ENCODE assay signal across 8 cellular contexts in the genomic region with DNA sequence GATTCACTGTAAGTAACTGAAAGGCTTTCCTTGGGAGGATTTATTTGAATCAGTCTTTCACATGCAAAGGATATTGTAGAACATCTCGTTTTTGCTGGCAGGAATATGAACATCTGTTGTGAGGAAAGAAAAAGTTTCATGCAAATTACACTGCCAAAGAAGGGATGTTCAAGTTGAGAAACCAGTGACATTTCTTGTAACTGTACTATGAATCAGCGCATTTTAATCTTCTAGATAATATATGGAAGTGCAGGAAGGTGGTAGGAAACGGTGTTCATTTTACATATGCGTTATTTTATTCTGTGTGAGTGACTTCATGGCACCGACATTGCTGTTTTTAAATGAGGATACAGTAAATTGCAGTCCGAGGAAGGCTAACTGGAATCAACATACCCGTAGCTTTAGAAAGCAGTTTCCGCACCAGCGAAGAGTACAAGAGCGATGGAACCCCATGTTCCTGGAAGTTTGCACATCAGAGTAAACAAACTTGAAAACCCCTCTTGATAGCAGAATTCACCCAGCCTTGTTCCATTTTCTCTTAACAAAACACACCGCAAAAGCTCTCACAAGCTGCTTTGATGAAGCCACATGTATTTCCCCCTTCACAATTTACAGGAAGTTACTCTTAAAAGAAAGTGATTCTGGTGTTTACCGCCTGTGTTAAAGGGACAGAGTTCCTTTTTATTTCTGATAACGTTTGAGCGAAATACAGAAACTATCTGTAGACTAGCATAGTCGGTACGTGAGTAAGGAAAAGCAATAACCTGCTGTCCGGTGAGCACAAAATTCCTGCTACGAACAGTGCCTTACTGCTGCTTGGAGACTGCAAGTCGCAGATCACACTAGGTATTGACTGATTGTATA. TPM values are rescaled to one million over a fixed set of nuclear protein-coding genes. Genes with fewer than 3 reads are reported as not detected.
DNase-seq lines count a peak whose midpoint lies in the region; ATAC-seq and TF ChIP-seq lines count a peak whose summit lies in the region.

No MANE protein-coding gene starts in this region.

- H3F3A ChIP-seq in neural progenitor cell (ENCODE audit: low read depth): peaks cover 14% of the 10 kb centered on the region

- DNase-seq in GF-D8 (lab: John Stamatoyannopoulos, UW) (peak; percentile 44), KG1 (lab: John Stamatoyannopoulos, UW) (peak; percentile 49), epithelial cell of prostate (ENCODE audit: low read depth, low spot score) (no peak), neural progenitor cell (ENCODE audit: low spot score) (no peak), kidney glomerular epithelial cell (lab: John Stamatoyannopoulos, UW) (no peak), islet precursor cell (no peak)
- peak; percentile 54 for DNase-seq in activated CD4-positive, alpha-beta T cell treated with anti-CD3 and anti-CD28 coated beads for 48 hours

- no peak overlapping the region for H3K9ac ChIP-seq in neural progenitor cell

- peaks cover 23% of the 10 kb centered on the region for H3K4me1 Mint-ChIP-seq in neural progenitor cell

- H3K27ac ChIP-seq in epithelial cell of prostate (peak overlapping the region; percentile 97), neural progenitor cell (no peak overlapping the region)

- H4K20me1 ChIP-seq in neural progenitor cell (ENCODE audit: low read depth): no peaks in the 10 kb centered on the region

- H3K27me3 ChIP-seq in neural progenitor cell: peaks cover 15% of the 10 kb centered on the region

- peak overlapping the region; percentile 16 for H3K4me3 Mint-ChIP-seq in neural progenitor cell

- H3K27me3 Mint-ChIP-seq in neural progenitor cell (ENCODE audit: insufficient read depth, low read depth): peaks cover 47% of the 10 kb centered on the region

- peaks cover 45% of the 10 kb centered on the region for H3K4me1 ChIP-seq in neural progenitor cell

- H3K36me3 ChIP-seq in neural progenitor cell: no peaks in the 10 kb centered on the region

- peak overlapping the region; percentile 66 for H3K4me2 ChIP-seq in neural progenitor cell

- no peaks in the 10 kb centered on the region for H3K9me3 Mint-ChIP-seq in neural progenitor cell

- no peaks in the 10 kb centered on the region for H3K9me3 ChIP-seq in neural progenitor cell (ENCODE audit: low read depth)

- ATAC-seq in GM21529 (IDR thresholded peaks at IDR 0.05; ENCODE audit: unreplicated experiment): peak; percentile 45

- no peak for TF ChIP-seq CTCF in neural progenitor cell (IDR thresholded peaks at IDR 0.05)

- peak overlapping the region; percentile 21 for H3K4me3 ChIP-seq in neural progenitor cell

- H3K36me3 Mint-ChIP-seq in neural progenitor cell: no peaks in the 10 kb centered on the region

- no peak overlapping the region for H3K27ac Mint-ChIP-seq in neural progenitor cell

- H2AFZ ChIP-seq in neural progenitor cell (replicated peaks): peak overlapping the region; percentile 96

- no peaks in the 10 kb centered on the region for H3K79me2 ChIP-seq in neural progenitor cell (ENCODE audit: low read depth)

RNA-seq across cellular contexts. Expression of gene PRDM1, which starts 11.5 kb away (rescaled TPM):
- total RNA-seq in neural progenitor cell (ENCODE audit: low replicate concordance): 0.37 and 0.43 TPM in 2 replicates

Comparison
In these comparisons a context has a peak if more than half of its experiments do, and no peak if none do; other contexts are left out.
1. DNase-seq: peak in GF-D8 (single experiment), KG1 (single experiment) and activated CD4-positive, alpha-beta T cell treated with anti-CD3 and anti-CD28 coated beads for 48 hours (single experiment); none in epithelial cell of prostate (single experiment), neural progenitor cell (single experiment), kidney glomerular epithelial cell (single experiment) and islet precursor cell (single experiment).